1 cellular context compared by ENCODE assay signal in the genomic region with DNA sequence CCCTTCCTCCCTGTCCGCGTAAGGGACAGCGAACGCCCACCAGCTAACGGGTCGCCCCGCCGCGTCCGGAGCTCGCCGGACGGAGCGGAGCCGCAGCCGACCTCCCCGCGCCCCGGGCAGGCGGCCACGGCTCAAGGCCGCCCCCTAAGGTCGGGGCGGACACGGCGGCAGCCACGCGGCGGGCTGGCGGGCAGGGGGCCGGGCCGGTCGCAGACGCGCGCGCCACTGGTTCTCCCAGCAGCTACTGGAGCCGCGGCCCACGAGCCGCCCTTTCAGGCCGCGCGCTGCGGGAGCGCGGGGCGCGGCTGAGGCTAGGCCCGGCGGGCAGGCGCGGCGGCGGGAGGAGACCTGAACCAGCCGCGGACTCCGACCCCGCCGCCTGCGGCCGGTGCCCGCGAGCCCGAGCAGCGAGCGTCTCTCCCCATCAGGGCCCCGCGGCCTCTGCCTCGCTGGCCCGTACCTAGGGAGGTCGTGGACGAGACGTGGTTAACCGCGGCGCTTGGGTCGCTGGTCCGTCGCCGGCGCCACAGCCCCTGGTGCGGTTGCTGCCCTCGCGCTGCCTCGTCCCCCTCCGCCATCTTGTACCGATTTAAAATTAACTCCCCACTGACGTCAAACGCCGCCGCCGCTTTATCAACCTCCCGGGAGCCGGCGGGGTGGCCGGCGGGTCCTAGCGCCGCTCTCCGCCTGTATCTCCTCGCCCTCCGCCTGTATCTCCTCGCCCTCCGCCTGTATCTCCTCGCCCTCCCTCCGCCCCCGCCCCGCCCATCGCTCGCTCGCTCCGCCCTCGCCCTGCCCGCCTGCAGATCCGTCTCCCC.
TF ChIP-seq lines count a peak whose summit lies in the region.

Gene ATL2, minus strand, starts transcription at position 591 of the 818 bp plus-strand sequence. Its CDS starts 13 bp downstream, at position 578.

TF ChIP-seq in HepG2, 621 proteins besides CTCF, POLR2A, EP300 and RAD21 (continued from another document and continues in another):
- peak in 1 of 2 experiments; percentile 55; a peak in 1 of 4 replicates for TF ChIP-seq REST (IDR thresholded peaks at IDR 0.05; ENCODE audit: borderline replicate concordance in 1 of 2, low read depth in 1 of 2, low read length in 2 of 2)
- TF ChIP-seq ZFYVE20 (CRISPR knock-in tag; IDR thresholded peaks at IDR 0.05; ENCODE audit: borderline replicate concordance, low read depth), result 0 out of 2 replicates have a peak, but pooled peaks have one; percentile 29
- no peak for TF ChIP-seq NCOA5 (CRISPR knock-in tag; IDR thresholded peaks at IDR 0.05)
- TF ChIP-seq ZNF263 (CRISPR knock-in tag; IDR thresholded peaks at IDR 0.05), result peak; percentile 0; the same call in 1 of the 2 replicates
- TF ChIP-seq AGO2 (optimal IDR thresholded peaks at IDR 0.05; ENCODE audit: low read depth, low read length), result peak; percentile 87
- TF ChIP-seq ZBTB21 (CRISPR knock-in tag; IDR thresholded peaks at IDR 0.05), result peak; percentile 47; the same call in 1 of the 2 replicates
- no peak for TF ChIP-seq ZNF530 (CRISPR knock-in tag; IDR thresholded peaks at IDR 0.05; ENCODE audit: low read depth)
- no peak for TF ChIP-seq NR3C1 (CRISPR knock-in tag; IDR thresholded peaks at IDR 0.05)
- TF ChIP-seq SP1 (IDR thresholded peaks at IDR 0.05), result no peak
- peak; percentile 65 for TF ChIP-seq SP1 (CRISPR knock-in tag; IDR thresholded peaks at IDR 0.05)
- TF ChIP-seq, protein P1, sequence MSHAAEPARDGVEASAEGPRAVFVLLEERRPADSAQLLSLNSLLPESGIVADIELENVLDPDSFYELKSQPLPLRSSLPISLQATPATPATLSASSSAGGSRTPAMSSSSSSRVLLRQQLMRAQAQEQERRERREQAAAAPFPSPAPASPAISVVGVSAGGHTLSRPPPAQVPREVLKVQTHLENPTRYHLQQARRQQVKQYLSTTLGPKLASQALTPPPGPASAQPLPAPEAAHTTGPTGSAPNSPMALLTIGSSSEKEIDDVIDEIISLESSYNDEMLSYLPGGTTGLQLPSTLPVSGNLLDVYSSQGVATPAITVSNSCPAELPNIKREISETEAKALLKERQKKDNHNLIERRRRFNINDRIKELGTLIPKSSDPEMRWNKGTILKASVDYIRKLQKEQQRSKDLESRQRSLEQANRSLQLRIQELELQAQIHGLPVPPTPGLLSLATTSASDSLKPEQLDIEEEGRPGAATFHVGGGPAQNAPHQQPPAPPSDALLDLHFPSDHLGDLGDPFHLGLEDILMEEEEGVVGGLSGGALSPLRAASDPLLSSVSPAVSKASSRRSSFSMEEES (CRISPR knock-in tag; IDR thresholded peaks at IDR 0.05), result peak; percentile 66
- TF ChIP-seq SMARCC2 (IDR thresholded peaks at IDR 0.05), result no peak
- 0 out of 2 replicates have a peak, but pooled peaks have one; percentile 12 for TF ChIP-seq ZNF225 (CRISPR knock-in tag; IDR thresholded peaks at IDR 0.05)
- TF ChIP-seq TMF1 (CRISPR knock-in tag; IDR thresholded peaks at IDR 0.05; ENCODE audit: low read depth), result peak; percentile 81; the same call in 1 of the 2 replicates
- no peak for TF ChIP-seq ARHGAP35 (CRISPR knock-in tag; IDR thresholded peaks at IDR 0.05; ENCODE audit: borderline replicate concordance)
- TF ChIP-seq XBP1 (CRISPR knock-in tag; IDR thresholded peaks at IDR 0.05), result no peak
- TF ChIP-seq, protein P2, sequence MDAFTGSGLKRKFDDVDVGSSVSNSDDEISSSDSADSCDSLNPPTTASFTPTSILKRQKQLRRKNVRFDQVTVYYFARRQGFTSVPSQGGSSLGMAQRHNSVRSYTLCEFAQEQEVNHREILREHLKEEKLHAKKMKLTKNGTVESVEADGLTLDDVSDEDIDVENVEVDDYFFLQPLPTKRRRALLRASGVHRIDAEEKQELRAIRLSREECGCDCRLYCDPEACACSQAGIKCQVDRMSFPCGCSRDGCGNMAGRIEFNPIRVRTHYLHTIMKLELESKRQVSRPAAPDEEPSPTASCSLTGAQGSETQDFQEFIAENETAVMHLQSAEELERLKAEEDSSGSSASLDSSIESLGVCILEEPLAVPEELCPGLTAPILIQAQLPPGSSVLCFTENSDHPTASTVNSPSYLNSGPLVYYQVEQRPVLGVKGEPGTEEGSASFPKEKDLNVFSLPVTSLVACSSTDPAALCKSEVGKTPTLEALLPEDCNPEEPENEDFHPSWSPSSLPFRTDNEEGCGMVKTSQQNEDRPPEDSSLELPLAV (CRISPR knock-in tag; conservative IDR thresholded peaks at IDR 0.05; ENCODE audit: low read depth), result no peak
- TF ChIP-seq HNF4A (CRISPR knock-in tag; IDR thresholded peaks at IDR 0.05), result no peak; the same call in 1 of the 2 replicates
- no peak for TF ChIP-seq RAD51 (IDR thresholded peaks at IDR 0.05; ENCODE audit: borderline replicate concordance)
- TF ChIP-seq CENPT (CRISPR knock-in tag; IDR thresholded peaks at IDR 0.05; ENCODE audit: low read depth), result peak; percentile 83
- TF ChIP-seq MTA1 (CRISPR knock-in tag; IDR thresholded peaks at IDR 0.05; ENCODE audit: borderline replicate concordance), result no peak
- TF ChIP-seq, protein P3, sequence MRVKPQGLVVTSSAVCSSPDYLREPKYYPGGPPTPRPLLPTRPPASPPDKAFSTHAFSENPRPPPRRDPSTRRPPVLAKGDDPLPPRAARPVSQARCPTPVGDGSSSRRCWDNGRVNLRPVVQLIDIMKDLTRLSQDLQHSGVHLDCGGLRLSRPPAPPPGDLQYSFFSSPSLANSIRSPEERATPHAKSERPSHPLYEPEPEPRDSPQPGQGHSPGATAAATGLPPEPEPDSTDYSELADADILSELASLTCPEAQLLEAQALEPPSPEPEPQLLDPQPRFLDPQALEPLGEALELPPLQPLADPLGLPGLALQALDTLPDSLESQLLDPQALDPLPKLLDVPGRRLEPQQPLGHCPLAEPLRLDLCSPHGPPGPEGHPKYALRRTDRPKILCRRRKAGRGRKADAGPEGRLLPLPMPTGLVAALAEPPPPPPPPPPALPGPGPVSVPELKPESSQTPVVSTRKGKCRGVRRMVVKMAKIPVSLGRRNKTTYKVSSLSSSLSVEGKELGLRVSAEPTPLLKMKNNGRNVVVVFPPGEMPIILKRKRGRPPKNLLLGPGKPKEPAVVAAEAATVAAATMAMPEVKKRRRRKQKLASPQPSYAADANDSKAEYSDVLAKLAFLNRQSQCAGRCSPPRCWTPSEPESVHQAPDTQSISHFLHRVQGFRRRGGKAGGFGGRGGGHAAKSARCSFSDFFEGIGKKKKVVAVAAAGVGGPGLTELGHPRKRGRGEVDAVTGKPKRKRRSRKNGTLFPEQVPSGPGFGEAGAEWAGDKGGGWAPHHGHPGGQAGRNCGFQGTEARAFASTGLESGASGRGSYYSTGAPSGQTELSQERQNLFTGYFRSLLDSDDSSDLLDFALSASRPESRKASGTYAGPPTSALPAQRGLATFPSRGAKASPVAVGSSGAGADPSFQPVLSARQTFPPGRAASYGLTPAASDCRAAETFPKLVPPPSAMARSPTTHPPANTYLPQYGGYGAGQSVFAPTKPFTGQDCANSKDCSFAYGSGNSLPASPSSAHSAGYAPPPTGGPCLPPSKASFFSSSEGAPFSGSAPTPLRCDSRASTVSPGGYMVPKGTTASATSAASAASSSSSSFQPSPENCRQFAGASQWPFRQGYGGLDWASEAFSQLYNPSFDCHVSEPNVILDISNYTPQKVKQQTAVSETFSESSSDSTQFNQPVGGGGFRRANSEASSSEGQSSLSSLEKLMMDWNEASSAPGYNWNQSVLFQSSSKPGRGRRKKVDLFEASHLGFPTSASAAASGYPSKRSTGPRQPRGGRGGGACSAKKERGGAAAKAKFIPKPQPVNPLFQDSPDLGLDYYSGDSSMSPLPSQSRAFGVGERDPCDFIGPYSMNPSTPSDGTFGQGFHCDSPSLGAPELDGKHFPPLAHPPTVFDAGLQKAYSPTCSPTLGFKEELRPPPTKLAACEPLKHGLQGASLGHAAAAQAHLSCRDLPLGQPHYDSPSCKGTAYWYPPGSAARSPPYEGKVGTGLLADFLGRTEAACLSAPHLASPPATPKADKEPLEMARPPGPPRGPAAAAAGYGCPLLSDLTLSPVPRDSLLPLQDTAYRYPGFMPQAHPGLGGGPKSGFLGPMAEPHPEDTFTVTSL (CRISPR knock-in tag; IDR thresholded peaks at IDR 0.05; ENCODE audit: borderline replicate concordance), result no peak
- TF ChIP-seq CEBPG (CRISPR knock-in tag; IDR thresholded peaks at IDR 0.05), result 0 out of 2 replicates have a peak, but pooled peaks have one; percentile 3
- peak; percentile 13; the same call in 1 of the 2 replicates for TF ChIP-seq ZSCAN20 (CRISPR knock-in tag; IDR thresholded peaks at IDR 0.05; ENCODE audit: borderline replicate concordance)
- TF ChIP-seq PAF1 (CRISPR knock-in tag; IDR thresholded peaks at IDR 0.05), result no peak
- peak; percentile 47; the same call in 1 of the 2 replicates for TF ChIP-seq ZNF768 (CRISPR knock-in tag; IDR thresholded peaks at IDR 0.05)
- no peak for TF ChIP-seq KDM4B (CRISPR knock-in tag; IDR thresholded peaks at IDR 0.05)
- TF ChIP-seq ZNF550 (CRISPR knock-in tag; IDR thresholded peaks at IDR 0.05; ENCODE audit: borderline replicate concordance), result no peak
- peak; percentile 53; the same call in 1 of the 2 replicates for TF ChIP-seq ETS1 (CRISPR knock-in tag; IDR thresholded peaks at IDR 0.05)
- TF ChIP-seq JUND (CRISPR knock-in tag; IDR thresholded peaks at IDR 0.05), result no peak; the same call in 1 of the 2 replicates
- TF ChIP-seq NKX3-1 (CRISPR knock-in tag; IDR thresholded peaks at IDR 0.05), result no peak
- no peak for TF ChIP-seq ZNF709 (CRISPR knock-in tag; IDR thresholded peaks at IDR 0.05)
- no peak for TF ChIP-seq PCBP2 (optimal IDR thresholded peaks at IDR 0.05; ENCODE audit: low read depth, low read length, poor library complexity, severe bottlenecking)
- no peak; the same call in 1 of the 2 replicates for TF ChIP-seq BRF2 (CRISPR knock-in tag; IDR thresholded peaks at IDR 0.05)
- TF ChIP-seq PRMT3 (CRISPR knock-in tag; IDR thresholded peaks at IDR 0.05; ENCODE audit: borderline replicate concordance, low read depth), result peak; percentile 81; the same call in 1 of the 2 replicates
- TF ChIP-seq ZNF24 (IDR thresholded peaks at IDR 0.05), result no peak
- peak; percentile 66; the same call in 1 of the 2 replicates for TF ChIP-seq ZNF878 (CRISPR knock-in tag; IDR thresholded peaks at IDR 0.05)
- TF ChIP-seq ZNF724P (CRISPR knock-in tag; IDR thresholded peaks at IDR 0.05; ENCODE audit: borderline replicate concordance), result peak; percentile 71
- no peak for TF ChIP-seq PLRG1 (conservative IDR thresholded peaks at IDR 0.05)
- no peak for TF ChIP-seq HIVEP1 (CRISPR knock-in tag; IDR thresholded peaks at IDR 0.05)
- TF ChIP-seq PHF20 (CRISPR knock-in tag; IDR thresholded peaks at IDR 0.05), result peak; percentile 74
- TF ChIP-seq, protein P4, sequence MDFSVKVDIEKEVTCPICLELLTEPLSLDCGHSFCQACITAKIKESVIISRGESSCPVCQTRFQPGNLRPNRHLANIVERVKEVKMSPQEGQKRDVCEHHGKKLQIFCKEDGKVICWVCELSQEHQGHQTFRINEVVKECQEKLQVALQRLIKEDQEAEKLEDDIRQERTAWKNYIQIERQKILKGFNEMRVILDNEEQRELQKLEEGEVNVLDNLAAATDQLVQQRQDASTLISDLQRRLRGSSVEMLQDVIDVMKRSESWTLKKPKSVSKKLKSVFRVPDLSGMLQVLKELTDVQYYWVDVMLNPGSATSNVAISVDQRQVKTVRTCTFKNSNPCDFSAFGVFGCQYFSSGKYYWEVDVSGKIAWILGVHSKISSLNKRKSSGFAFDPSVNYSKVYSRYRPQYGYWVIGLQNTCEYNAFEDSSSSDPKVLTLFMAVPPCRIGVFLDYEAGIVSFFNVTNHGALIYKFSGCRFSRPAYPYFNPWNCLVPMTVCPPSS (IDR thresholded peaks at IDR 0.05), result no peak
- TF ChIP-seq TBX2 (CRISPR knock-in tag; IDR thresholded peaks at IDR 0.05; ENCODE audit: borderline replicate concordance), result peak; percentile 77
- TF ChIP-seq REPIN1 (CRISPR knock-in tag; IDR thresholded peaks at IDR 0.05; ENCODE audit: borderline replicate concordance, low read depth), result peak; percentile 42; the same call in 1 of the 2 replicates
- peak; percentile 49 for TF ChIP-seq RNF2 (conservative IDR thresholded peaks at IDR 0.05; ENCODE audit: low read depth)
- TF ChIP-seq FOXC1 (CRISPR knock-in tag; IDR thresholded peaks at IDR 0.05; ENCODE audit: borderline replicate concordance), result 0 out of 2 replicates have a peak, but pooled peaks have one; percentile 44
- TF ChIP-seq SATB2 (CRISPR knock-in tag; IDR thresholded peaks at IDR 0.05), result peak; percentile 52; the same call in 1 of the 2 replicates
